Comparison of ENCODE assay signal across 19 cellular contexts in genomic region chr2:219638948-219639341, GRCh38. TPM values are rescaled to one million over a fixed set of nuclear protein-coding genes. Genes with fewer than 3 reads are reported as not detected.
A peak's percentile ranks its signal among the peaks of the same experiment; 100 is the strongest.
DNase-seq lines count a peak whose midpoint lies in the region; ATAC-seq and TF ChIP-seq lines count a peak whose summit lies in the region.
"Had no signal": no experiment of that assay in that cellular context is flagged by ENCODE, and none has a peak within 500 bp of the region (broad histone marks: within the 10 kb centered on the region; RNA-seq: fewer than 3 reads in every experiment).

No MANE protein-coding gene starts in this region.

- no peak overlapping the region for H4K8ac ChIP-seq in IMR-90 (ENCODE audit: low read depth in 2 of 2, low read length in 2 of 2)

- no peaks in the 10 kb centered on the region for H3K79me1 ChIP-seq in IMR-90 (ENCODE audit: low read depth in 1 of 2, low read length in 2 of 2)

- H3K4ac ChIP-seq in IMR-90 (ENCODE audit: low read depth, low read length) = no peak overlapping the region

- POLR2A ChIA-PET in IMR-90 (lab: Charles Lee; ENCODE audit: unreplicated experiment) (no interaction called here), A673 (lab: Charles Lee; ENCODE audit: low non-redundant PET) (no interaction called here)

- no peak overlapping the region for H2BK15ac ChIP-seq in IMR-90 (ENCODE audit: low read depth, low read length)

- no peak overlapping the region for H3K56ac ChIP-seq in IMR-90 (ENCODE audit: extremely low read depth, insufficient read depth, low read length)

- DNase-seq in IMR-90 (no peak), neural progenitor cell (ENCODE audit: low spot score) (no peak), A673 (ENCODE audit: low spot score) (no peak), NCI-H774 (lab: John Stamatoyannopoulos, UW) (no peak)
- no peak for DNase-seq in effector memory CD8-positive, alpha-beta T cell
- DNase-seq: BE2C; effector CD8-positive, alpha-beta T cell; NCI-H345; pancreas; SHP77 treated with DMSO at 0.1 percent for 48 hours; small intestine; stimulated activated CD4-positive, alpha-beta T cell treated with anti-CD3 and anti-CD28 coated beads, Interleukin-4, amount 100 ng/mL, for 4 hours; stimulated activated CD8-positive, alpha-beta memory T cell treated with anti-CD3 and anti-CD28 coated beads, Interleukin-4, amount 100 ng/mL, for 48 hours had no signal

- no peak for TF ChIP-seq RAD21 in IMR-90 (IDR thresholded peaks at IDR 0.05; ENCODE audit: low read length)

- H3K36me3 Mint-ChIP-seq in effector memory CD8-positive, alpha-beta T cell (ENCODE audit: insufficient read depth) = peaks cover 3% of the 10 kb centered on the region
- peaks cover 3% of the 10 kb centered on the region for H3K36me3 Mint-ChIP-seq in neural progenitor cell

- intact Hi-C loops in IMR-90 (cut with micrococcal nuclease) (no loop called here), A673 (cut with micrococcal nuclease; ENCODE audit: unreplicated experiment) (no loop called here)

- no peaks in the 10 kb centered on the region for H3K9me1 ChIP-seq in IMR-90 (ENCODE audit: insufficient read depth, low read length)

- no peak overlapping the region for H4K91ac ChIP-seq in IMR-90 (ENCODE audit: insufficient read depth, low read depth, low read length)

- ATAC-seq in IMR-90 (ENCODE audit: low read depth) (no peak), HG02798 (IDR thresholded peaks at IDR 0.05; ENCODE audit: poor library complexity, unreplicated experiment) (no peak), HG03442 (IDR thresholded peaks at IDR 0.05; ENCODE audit: unreplicated experiment) (no peak)
- ATAC-seq in effector memory CD8-positive, alpha-beta T cell (replicated peaks) = peak; percentile 18
- ATAC-seq: activated CD4-positive, CD25-positive, alpha-beta regulatory T cell treated with anti-CD3 and anti-CD28 coated beads, Interleukin-2, amount 50 U/mL, for 24 hours; activated T-helper 17 cell treated with anti-CD3 and anti-CD28 coated beads, Interleukin-2, amount 50 U/mL, for 72 hours; pancreas had no signal

- H3K27ac ChIP-seq in BLaER1 (no peak overlapping the region), IMR-90 (ENCODE audit: insufficient read depth, low read length) (no peak overlapping the region), neural progenitor cell (no peak overlapping the region), A673 (ENCODE audit: low read depth, low read length, poor library complexity, severe bottlenecking) (no peak overlapping the region)
- H3K27ac ChIP-seq: pancreas had no signal

- in situ Hi-C loops in IMR-90 (cut with MboI; ENCODE audit: low sequenced_read_pairs) = no loop called here

- BruUV-seq in IMR-90 (replicated peaks; lab: Mats Ljungman, UMichigan) = no TSS peak
- BruUV-seq in A673 (replicated peaks; lab: Mats Ljungman, UMichigan) = no TSS peak

- no peaks in the 10 kb centered on the region for H3K27me3 ChIP-seq in BLaER1
- H3K27me3 ChIP-seq in IMR-90 (ENCODE audit: control insufficient read depth, insufficient read depth, low read length) = no peaks in the 10 kb centered on the region
- peaks cover 11% of the 10 kb centered on the region for H3K27me3 ChIP-seq in neural progenitor cell
- no peaks in the 10 kb centered on the region for H3K27me3 ChIP-seq in A673 (replicated peaks; ENCODE audit: insufficient read depth, low read depth, low read length, poor library complexity)
- H3K27me3 ChIP-seq: BE2C, pancreas had no signal

- no peak overlapping the region for H2AK5ac ChIP-seq in IMR-90 (ENCODE audit: low read depth, low read length)

- H3K4me1 ChIP-seq in BLaER1 (peaks cover 38% of the 10 kb centered on the region), IMR-90 (ENCODE audit: control insufficient read depth, insufficient read depth, low read length) (no peaks in the 10 kb centered on the region; the same call in 1 of the 2 replicates), neural progenitor cell (no peaks in the 10 kb centered on the region), A673 (ENCODE audit: insufficient read depth, low read length, poor library complexity, severe bottlenecking) (no peaks in the 10 kb centered on the region)
- H3K4me1 ChIP-seq: BE2C had no signal

- no peak overlapping the region for H3K27ac Mint-ChIP-seq in effector memory CD8-positive, alpha-beta T cell
- H3K27ac Mint-ChIP-seq in neural progenitor cell = peak overlapping the region; percentile 87
- H3K27ac Mint-ChIP-seq: activated T-helper 17 cell treated with anti-CD3 and anti-CD28 coated beads, Interleukin-2, amount 50 U/mL, for 72 hours had no signal

- H3K36me3 ChIP-seq in BLaER1 = no peaks in the 10 kb centered on the region
- H3K36me3 ChIP-seq in IMR-90 (ENCODE audit: control insufficient read depth, insufficient read depth, low read length) = no peaks in the 10 kb centered on the region; the same call in 1 of the 2 replicates
- H3K36me3 ChIP-seq in neural progenitor cell = no peaks in the 10 kb centered on the region
- H3K36me3 ChIP-seq in A673 (ENCODE audit: insufficient read depth, low read length, poor library complexity, severe bottlenecking) = no peaks in the 10 kb centered on the region
- H3K36me3 ChIP-seq: BE2C, pancreas had no signal

- peak overlapping the region; percentile 40 for H2AK9ac ChIP-seq in IMR-90 (replicated peaks; ENCODE audit: low read depth, low read length, poor library complexity)

- no peaks in the 10 kb centered on the region for H3K79me2 ChIP-seq in neural progenitor cell (ENCODE audit: low read depth)

- no peak overlapping the region for H3K14ac ChIP-seq in IMR-90 (replicated peaks; ENCODE audit: low read depth, low read length)

- no peak overlapping the region for H3K4me3 Mint-ChIP-seq in effector memory CD8-positive, alpha-beta T cell
- no peak overlapping the region for H3K4me3 Mint-ChIP-seq in neural progenitor cell
- H3K4me3 Mint-ChIP-seq: activated T-helper 17 cell treated with anti-CD3 and anti-CD28 coated beads, Interleukin-2, amount 50 U/mL, for 72 hours had no signal

- no peak overlapping the region for H3K18ac ChIP-seq in IMR-90 (ENCODE audit: low read depth, low read length)

- H4K20me1 ChIP-seq in BLaER1 (no peaks in the 10 kb centered on the region), IMR-90 (ENCODE audit: insufficient read depth, low read length) (no peaks in the 10 kb centered on the region), neural progenitor cell (ENCODE audit: low read depth) (no peaks in the 10 kb centered on the region)

- no peak overlapping the region for H2BK5ac ChIP-seq in IMR-90 (ENCODE audit: low read depth, low read length, poor library complexity, severe bottlenecking)

- H3K4me1 Mint-ChIP-seq in effector memory CD8-positive, alpha-beta T cell (ENCODE audit: low read depth in 2 of 2) = peaks cover 8 to 11% of the 10 kb centered on the region in 2 donors
- H3K4me1 Mint-ChIP-seq in neural progenitor cell = peaks cover 17% of the 10 kb centered on the region
- H3K4me1 Mint-ChIP-seq: activated T-helper 17 cell treated with anti-CD3 and anti-CD28 coated beads, Interleukin-2, amount 50 U/mL, for 72 hours had no signal

- H3K9me3 ChIP-seq in BLaER1 = no peaks in the 10 kb centered on the region
- no peaks in the 10 kb centered on the region for H3K9me3 ChIP-seq in IMR-90 (ENCODE audit: control insufficient read depth, insufficient read depth, low read length)
- H3K9me3 ChIP-seq in neural progenitor cell (ENCODE audit: low read depth) = no peaks in the 10 kb centered on the region
- H3K9me3 ChIP-seq in A673 (ENCODE audit: low read depth, low read length, poor library complexity, severe bottlenecking) = no peaks in the 10 kb centered on the region
- H3K9me3 ChIP-seq: BE2C, pancreas had no signal

- TF ChIP-seq POLR2A in IMR-90 (IDR thresholded peaks at IDR 0.05; ENCODE audit: low read depth, low read length) = no peak

- CTCF ChIA-PET in IMR-90 (lab: Yijun Ruan, JAX) = no interaction called here
- CTCF ChIA-PET in A673 (lab: Charles Lee) = interaction anchor here (0.8 kb wide), 2 partner anchors 15 to 39 kb away, joined by 3 read pairs; no protein-coding TSS in a partner anchor

- H2AFZ ChIP-seq in IMR-90 (replicated peaks; ENCODE audit: low read length, poor library complexity) (no peak overlapping the region), neural progenitor cell (replicated peaks) (no peak overlapping the region)

- H3K9me3 Mint-ChIP-seq in effector memory CD8-positive, alpha-beta T cell = no peaks in the 10 kb centered on the region
- no peaks in the 10 kb centered on the region for H3K9me3 Mint-ChIP-seq in neural progenitor cell
- H3K9me3 Mint-ChIP-seq: activated T-helper 17 cell treated with anti-CD3 and anti-CD28 coated beads, Interleukin-2, amount 50 U/mL, for 72 hours had no signal

- TF ChIP-seq CTCF in IMR-90 (conservative IDR thresholded peaks at IDR 0.05; ENCODE audit: low read depth, low read length) (no peak), neural progenitor cell (IDR thresholded peaks at IDR 0.05) (no peak), A673 (conservative IDR thresholded peaks at IDR 0.05; ENCODE audit: low read depth, low read length) (no peak)

- H3K4me3 ChIP-seq in BLaER1 (no peak overlapping the region), IMR-90 (ENCODE audit: insufficient read depth, low read depth, low read length) (no peak overlapping the region), neural progenitor cell (no peak overlapping the region), A673 (ENCODE audit: low read depth, low read length, poor library complexity, severe bottlenecking) (no peak overlapping the region)
- H3K4me3 ChIP-seq: pancreas had no signal

- dilution Hi-C loops in IMR-90 (cut with HindIII; ENCODE audit: low sequenced_read_pairs, unreplicated experiment) = no loop called here

- no peak overlapping the region for H2BK120ac ChIP-seq in IMR-90 (ENCODE audit: low read depth, low read length)

- no peak overlapping the region for H2BK20ac ChIP-seq in IMR-90 (ENCODE audit: low read depth, low read length)

- WGBS in IMR-90 (ENCODE audit: extremely low coverage in 2 of 2, insufficient read length in 1 of 2), 2 experiments = 60% methylated on average over 1 of the region's 3 CpGs; no CpG with 5 or more reads in 1 of the 2 experiments

- H3K4me2 ChIP-seq in BLaER1 (peak overlapping the region; percentile 57), IMR-90 (ENCODE audit: low read depth, low read length) (no peak overlapping the region), neural progenitor cell (no peak overlapping the region)

- H3F3A ChIP-seq in neural progenitor cell (ENCODE audit: low read depth) = no peaks in the 10 kb centered on the region

- H3K9ac ChIP-seq in BLaER1 (no peak overlapping the region), IMR-90 (ENCODE audit: low read depth, low read length) (no peak overlapping the region), neural progenitor cell (no peak overlapping the region)

- no peak overlapping the region for H4K5ac ChIP-seq in IMR-90 (ENCODE audit: low read depth, low read length)

- no peak overlapping the region for H3K23ac ChIP-seq in IMR-90 (ENCODE audit: low read depth, low read length)

- H3K27me3 Mint-ChIP-seq in effector memory CD8-positive, alpha-beta T cell = peaks cover 18 to 74% of the 10 kb centered on the region in 2 donors
- H3K27me3 Mint-ChIP-seq in neural progenitor cell (ENCODE audit: insufficient read depth, low read depth) = peaks cover 12% of the 10 kb centered on the region

RNA-seq across cellular contexts. Expression of gene SLC4A3, which starts 11.5 kb away (rescaled TPM):
- total RNA-seq in IMR-90 (2012; rRNA removed) (0.90 and 1.1 TPM in 2 replicates), neural progenitor cell (ENCODE audit: low replicate concordance) (0.88 and 3.7 TPM in 2 replicates), A673 (2021) (0.52 and 1.5 TPM in 2 replicates)
- polyA plus RNA-seq in IMR-90 (2012; rRNA removed) = 6.1 and 6.9 TPM in 2 replicates
- polyA plus RNA-seq in IMR-90 (2012; cell fraction: cytosol; rRNA removed) = 3.8 and 5.4 TPM in 2 replicates
- 24.0 and 53.1 TPM in 2 replicates for polyA plus RNA-seq in IMR-90 (2012; cell fraction: nucleus; rRNA removed; ENCODE audit: low replicate concordance)
- total RNA-seq: activated T-helper 17 cell treated with anti-CD3 and anti-CD28 coated beads, Interleukin-2, amount 50 U/mL, for 72 hours; T-helper 2 cell treated with Interferon-gamma antibody and Interleukin-4, amounts not matched to agents 100 ng/mL and 5 ng/mL, for 36 hours had no signal

RNA-seq across cellular contexts. Expression of gene STK11IP, which starts 41.3 kb away (rescaled TPM):
- 6.7 and 19.7 TPM in 2 replicates for total RNA-seq in IMR-90 (2012; rRNA removed)
- polyA plus RNA-seq in IMR-90 (2012; rRNA removed) = 14.5 and 22.4 TPM in 2 replicates
- polyA plus RNA-seq in IMR-90 (2012; cell fraction: cytosol; rRNA removed) = 6.4 and 7.1 TPM in 2 replicates
- polyA plus RNA-seq in IMR-90 (2012; cell fraction: nucleus; rRNA removed; ENCODE audit: low replicate concordance) = 83.5 and 203 TPM in 2 replicates
- 16.8 and 22.7 TPM in 2 replicates for total RNA-seq in neural progenitor cell (ENCODE audit: low replicate concordance)
- total RNA-seq in A673 (2021) = 35.6 and 43.9 TPM in 2 replicates
